20 cellular contexts compared by ENCODE assay signal in genomic region chr16:19346335-19346922, GRCh38.
DNase-seq lines count a peak whose midpoint lies in the region; TF ChIP-seq lines count a peak whose summit lies in the region.
"Had no signal": no experiment of that assay in that cellular context is flagged by ENCODE, and none has a peak within 500 bp of the region (broad histone marks: within the 10 kb centered on the region; RNA-seq: fewer than 3 reads in every experiment).

No MANE protein-coding gene starts in this region.

- H2AFZ ChIP-seq in OCI-LY7 (ENCODE audit: low read length), result no peak overlapping the region

- BruUV-seq in OCI-LY7 (replicated peaks; lab: Mats Ljungman, UMichigan), result no TSS peak

- no peaks in the 10 kb centered on the region for H3K9me2 ChIP-seq in OCI-LY7 (ENCODE audit: insufficient read depth, low read length)
- H3K9me2 ChIP-seq: SK-N-SH had no signal

- DNase-seq in SKM-1 treated with dmso at 0.1 percent for 144 hours (lab: John Stamatoyannopoulos, UW; ENCODE audit: unreplicated experiment) (peak; percentile 24), SKM-1 (lab: John Stamatoyannopoulos, UW; ENCODE audit: unreplicated experiment) (no peak), NCI-H2171 (lab: John Stamatoyannopoulos, UW) (peak; percentile 7), OCI-LY7 (ENCODE audit: low spot score) (peak; percentile 4), HT-29 (ENCODE audit: low spot score) (no peak), DMS153 treated with DMSO at 0.1 percent for 48 hours (lab: John Stamatoyannopoulos, UW; ENCODE audit: unreplicated experiment) (no peak)
- DNase-seq in stimulated activated CD4-positive, alpha-beta T cell treated with anti-CD3 and anti-CD28 coated beads, Interleukin-2, amount 100 ng/mL, for 24 hours, result no peak
- no peak for DNase-seq in stimulated activated CD4-positive, alpha-beta T cell treated with anti-CD3 and anti-CD28 coated beads, Interleukin-1b, Interleukin-23, amount 100 ng/mL, for 48 hours
- DNase-seq: CD4-positive, alpha-beta memory T cell; DMS79; IMR-90; NCI-H1092 treated with DMSO at 0.1 percent for 48 hours; NCI-H146; NCI-H2081; NCI-H774; Right ventricle myocardium superior; SK-N-SH; T-helper 1 cell; T-helper 9 cell had no signal

- POLR2A ChIA-PET in OCI-LY7 (lab: Charles Lee), result no interaction called here

- H3K4me1 ChIP-seq in OCI-LY7 (ENCODE audit: insufficient read depth, low read length, poor library complexity, severe bottlenecking), result no peaks in the 10 kb centered on the region

- H3K4me2 ChIP-seq in OCI-LY7 (ENCODE audit: low read length), result no peak overlapping the region
- H3K4me2 ChIP-seq: SK-N-SH had no signal

- H3K4me3 ChIP-seq in OCI-LY7 (ENCODE audit: low read depth, low read length, poor library complexity, severe bottlenecking), result no peak overlapping the region

- H3K36me3 ChIP-seq in OCI-LY7 (ENCODE audit: insufficient read depth, low read length), result no peaks in the 10 kb centered on the region

- no peaks in the 10 kb centered on the region for H3K9me3 ChIP-seq in OCI-LY7 (ENCODE audit: low read length)
- H3K9me3 ChIP-seq: SK-N-SH had no signal

- CTCF ChIA-PET in OCI-LY7 (lab: Charles Lee; ENCODE audit: unreplicated experiment), result no interaction called here

- H3K27ac ChIP-seq in OCI-LY7 (ENCODE audit: low read depth, low read length, poor library complexity, severe bottlenecking), result no peak overlapping the region
- H3K27ac ChIP-seq: HL-60 had no signal

- intact Hi-C loops in OCI-LY7 (cut with micrococcal nuclease; ENCODE audit: unreplicated experiment), result no loop called here

- H4K20me1 ChIP-seq in OCI-LY7 (ENCODE audit: insufficient read depth, low read length), result no peaks in the 10 kb centered on the region

- TF ChIP-seq CTCF in OCI-LY7 (conservative IDR thresholded peaks at IDR 0.05; ENCODE audit: low read length), result no peak

- H3K79me2 ChIP-seq in OCI-LY7 (ENCODE audit: insufficient read depth, low read depth, low read length), result no peaks in the 10 kb centered on the region

Comparison
In these comparisons a context has a peak if more than half of its experiments do, and no peak if none do; other contexts are left out.
1. DNase-seq: peak in SKM-1 treated with dmso at 0.1 percent for 144 hours (single experiment), NCI-H2171 (single experiment) and OCI-LY7 (single experiment); none in SKM-1 (single experiment), HT-29 (single experiment), DMS153 treated with DMSO at 0.1 percent for 48 hours (single experiment), stimulated activated CD4-positive, alpha-beta T cell treated with anti-CD3 and anti-CD28 coated beads, Interleukin-2, amount 100 ng/mL, for 24 hours (0 of 2) and stimulated activated CD4-positive, alpha-beta T cell treated with anti-CD3 and anti-CD28 coated beads, Interleukin-1b, Interleukin-23, amount 100 ng/mL, for 48 hours (single experiment).